Comparison of ENCODE assay signal across 16 cellular contexts in genomic region chr20:17807670-17808069, GRCh38.
DNase-seq lines count a peak whose midpoint lies in the region; ATAC-seq and TF ChIP-seq lines count a peak whose summit lies in the region.
"Had no signal": no experiment of that assay in that cellular context is flagged by ENCODE, and none has a peak within 500 bp of the region (broad histone marks: within the 10 kb centered on the region; RNA-seq: fewer than 3 reads in every experiment).

No MANE protein-coding gene starts in this region.

- H3K4me1 ChIP-seq in adipocyte (ENCODE audit: control insufficient read depth, insufficient read depth, low read length) (peaks cover 54% of the 10 kb centered on the region), smooth muscle cell (ENCODE audit: low read depth) (peaks cover 4% of the 10 kb centered on the region)

- no peak overlapping the region for H3K27ac Mint-ChIP-seq in type B pancreatic cell
- H3K27ac Mint-ChIP-seq: activated T-helper 1 cell treated with anti-CD3 and anti-CD28 coated beads, Interleukin-12 subunit alpha, Interleukin-12 subunit beta, Interleukin-2, Interleukin-4 antibody, amounts not matched to agents 30 ng/mL and 10 ng/mL and 1 ng/mL, durations not matched to agents 14 hours and 24 hours and 36 hours; naive thymus-derived CD4-positive, alpha-beta T cell; stimulated activated naive CD8-positive, alpha-beta T cell treated with anti-CD3 and anti-CD28 coated beads, Interleukin-15, amount 100 ng/mL, for 72 hours had no signal

- POLR2A ChIA-PET in HEK293T (lab: Yijun Ruan, JAX), result no interaction called here

- TF ChIP-seq CTCF in smooth muscle cell (IDR thresholded peaks at IDR 0.05; ENCODE audit: borderline replicate concordance, insufficient read depth, poor library complexity, severe bottlenecking) (no peak), type B pancreatic cell (conservative IDR thresholded peaks at IDR 0.05) (no peak)

- H3K4me3 Mint-ChIP-seq in type B pancreatic cell, result no peak overlapping the region
- H3K4me3 Mint-ChIP-seq: activated T-helper 1 cell treated with anti-CD3 and anti-CD28 coated beads, Interleukin-12 subunit alpha, Interleukin-12 subunit beta, Interleukin-2, Interleukin-4 antibody, amounts not matched to agents 30 ng/mL and 10 ng/mL and 1 ng/mL, durations not matched to agents 14 hours and 24 hours and 36 hours; naive thymus-derived CD4-positive, alpha-beta T cell; stimulated activated naive CD8-positive, alpha-beta T cell treated with anti-CD3 and anti-CD28 coated beads, Interleukin-15, amount 100 ng/mL, for 72 hours had no signal

- 96% methylated on average over 2 of the region's 2 CpGs for WGBS in smooth muscle cell (ENCODE audit: low lambda C conversion rate)

- H3K9me3 ChIP-seq in adipocyte (ENCODE audit: control insufficient read depth, low read length) (no peaks in the 10 kb centered on the region), smooth muscle cell (replicated peaks; ENCODE audit: low read depth) (no peaks in the 10 kb centered on the region)

- peak overlapping the region; percentile 74 for H3K27ac ChIP-seq in smooth muscle cell (ENCODE audit: low read depth)

- no peaks in the 10 kb centered on the region for H3K79me2 ChIP-seq in smooth muscle cell (ENCODE audit: low read depth)

- H3K4me3 ChIP-seq in adipocyte (ENCODE audit: low read length), result no peak overlapping the region
- H3K4me3 ChIP-seq in smooth muscle cell, result no peak overlapping the region

- no peak overlapping the region for H2AFZ ChIP-seq in smooth muscle cell (ENCODE audit: low read depth)

- ATAC-seq in HG03159 (IDR thresholded peaks at IDR 0.05; ENCODE audit: unreplicated experiment), result no peak
- ATAC-seq: naive thymus-derived CD4-positive, alpha-beta T cell; stimulated activated naive CD8-positive, alpha-beta T cell treated with anti-CD3 and anti-CD28 coated beads, Interleukin-15, amount 100 ng/mL, for 72 hours had no signal

- H3F3A ChIP-seq in smooth muscle cell (ENCODE audit: low read depth), result peaks cover 8% of the 10 kb centered on the region

- CTCF ChIA-PET in HEK293T (lab: Yijun Ruan, JAX), result no interaction called here

- H4K20me1 ChIP-seq in smooth muscle cell (ENCODE audit: low read depth), result no peaks in the 10 kb centered on the region

- H3K27me3 ChIP-seq in adipocyte (replicated peaks; ENCODE audit: control insufficient read depth, insufficient read depth, low read length), result no peaks in the 10 kb centered on the region
- no peaks in the 10 kb centered on the region for H3K27me3 ChIP-seq in smooth muscle cell (ENCODE audit: low read depth)
- H3K27me3 ChIP-seq: dorsolateral prefrontal cortex had no signal

- H3K9me3 Mint-ChIP-seq in type B pancreatic cell, result no peaks in the 10 kb centered on the region
- H3K9me3 Mint-ChIP-seq: activated T-helper 1 cell treated with anti-CD3 and anti-CD28 coated beads, Interleukin-12 subunit alpha, Interleukin-12 subunit beta, Interleukin-2, Interleukin-4 antibody, amounts not matched to agents 30 ng/mL and 10 ng/mL and 1 ng/mL, durations not matched to agents 14 hours and 24 hours and 36 hours; stimulated activated naive CD8-positive, alpha-beta T cell treated with anti-CD3 and anti-CD28 coated beads, Interleukin-15, amount 100 ng/mL, for 72 hours had no signal

- H3K36me3 ChIP-seq in adipocyte (ENCODE audit: control insufficient read depth, insufficient read depth, low read length, severe bottlenecking) (no peaks in the 10 kb centered on the region), smooth muscle cell (ENCODE audit: low read depth) (no peaks in the 10 kb centered on the region)

- peaks cover 24% of the 10 kb centered on the region for H3K4me1 Mint-ChIP-seq in type B pancreatic cell (ENCODE audit: unreplicated experiment)
- H3K4me1 Mint-ChIP-seq: stimulated activated naive CD8-positive, alpha-beta T cell treated with anti-CD3 and anti-CD28 coated beads, Interleukin-15, amount 100 ng/mL, for 72 hours had no signal

- H3K36me3 Mint-ChIP-seq in type B pancreatic cell, result no peaks in the 10 kb centered on the region
- H3K36me3 Mint-ChIP-seq: naive thymus-derived CD4-positive, alpha-beta T cell had no signal

- peak; percentile 15 for DNase-seq in EL
- peak; percentile 50 for DNase-seq in adipocyte (ENCODE audit: low read depth)
- peak; percentile 35 for DNase-seq in iris pigment epithelial cell (ENCODE audit: low read depth)
- DNase-seq in smooth muscle cell (lab: John Stamatoyannopoulos, UW; ENCODE audit: unreplicated experiment), result no peak
- DNase-seq in HEK293T (ENCODE audit: extremely low spot score), result no peak
- DNase-seq in type B pancreatic cell (ENCODE audit: extremely low spot score, unreplicated experiment), result no peak
- no peak for DNase-seq in effector CD4-positive, alpha-beta T cell
- DNase-seq: activated CD4-positive, alpha-beta T cell treated with anti-CD3 and anti-CD28 coated beads, Interleukin-2, amount 50 U/mL, for 1 hour; DMS79 treated with DMSO at 0.1 percent for 48 hours; islet precursor cell; naive thymus-derived CD4-positive, alpha-beta T cell; NCI-H2107; stimulated activated naive CD8-positive, alpha-beta T cell treated with anti-CD3 and anti-CD28 coated beads, Interleukin-15, amount 100 ng/mL, for 72 hours had no signal

- H3K27me3 Mint-ChIP-seq in type B pancreatic cell, result no peaks in the 10 kb centered on the region

- peak overlapping the region; percentile 87 for H3K9ac ChIP-seq in adipocyte (ENCODE audit: low read length)
- no peak overlapping the region for H3K9ac ChIP-seq in smooth muscle cell (ENCODE audit: low read depth)

- peak overlapping the region; percentile 10 for H3K4me2 ChIP-seq in smooth muscle cell

TF ChIP-seq in HEK293T, 16 proteins besides CTCF, POLR2A, EP300 and RAD21:
- no peak for TF ChIP-seq FOXK2 (IDR thresholded peaks at IDR 0.05)
- TF ChIP-seq TARDBP (IDR thresholded peaks at IDR 0.05), result no peak
- TF ChIP-seq ZNF384 (IDR thresholded peaks at IDR 0.05), result no peak
- TF ChIP-seq ARNT (IDR thresholded peaks at IDR 0.05), result no peak
- no peak for TF ChIP-seq L3MBTL2 (conservative IDR thresholded peaks at IDR 0.05)
- TF ChIP-seq NFRKB (IDR thresholded peaks at IDR 0.05), result no peak
- no peak for TF ChIP-seq FOXA1 (IDR thresholded peaks at IDR 0.05)
- TF ChIP-seq ELF4 (IDR thresholded peaks at IDR 0.05), result no peak
- no peak for TF ChIP-seq CTBP1 (IDR thresholded peaks at IDR 0.05; ENCODE audit: borderline replicate concordance)
- no peak for TF ChIP-seq LEF1 (IDR thresholded peaks at IDR 0.05; ENCODE audit: borderline replicate concordance)

Comparison
In these comparisons a context has a peak if more than half of its experiments do, and no peak if none do; other contexts are left out.
1. DNase-seq: peak in EL (single experiment), adipocyte (single experiment) and iris pigment epithelial cell (single experiment); none in smooth muscle cell (single experiment), HEK293T (single experiment), type B pancreatic cell (single experiment) and effector CD4-positive, alpha-beta T cell (single experiment).